29 cellular contexts compared by ENCODE assay signal in genomic region chr13:32140109-32140508, GRCh38.
"Had no signal": no experiment of that assay in that cellular context is flagged by ENCODE, and none has a peak within 500 bp of the region (broad histone marks: within the 10 kb centered on the region; RNA-seq: fewer than 3 reads in every experiment).

No MANE protein-coding gene starts in this region.

- H3K27me3 ChIP-seq: stomach, suprapubic skin, testis, thyroid gland, tibial artery, tibial nerve, transverse colon, upper lobe of left lung, upper lobe of right lung, uterus, vagina had no signal

- FAIRE-seq: urothelium cell line had no signal

- H3K4me3 Mint-ChIP-seq: stimulated activated effector memory CD8-positive, alpha-beta T cell treated with anti-CD3 and anti-CD28 coated beads, Interleukin-12 subunit alpha, Interleukin-12 subunit beta, amount 100 ng/mL, for 72 hours; stimulated activated memory B cell treated with anti-CD40 and anti-IgM and Interleukin-4, amounts not matched to agents 10 μg/mL and 1 μg/mL and 100 μg/mL, for 72 hours; stimulated activated naive B cell treated with anti-CD40 and anti-IgM and Interleukin-4, amounts not matched to agents 10 μg/mL and 1 μg/mL and 100 μg/mL, for 72 hours; stimulated activated naive CD8-positive, alpha-beta T cell treated with anti-CD3 and anti-CD28 coated beads, Interleukin-15, amount 100 ng/mL, for 72 hours; stimulated activated naive CD8-positive, alpha-beta T cell treated with anti-CD3 and anti-CD28 coated beads, Interleukin-15, Interleukin-2, amounts not matched to agents 100 ng/mL and 50 ng/mL, for 24 hours; type B pancreatic cell had no signal

- H3K4me1 Mint-ChIP-seq: stimulated activated effector memory CD8-positive, alpha-beta T cell treated with anti-CD3 and anti-CD28 coated beads, Interleukin-12 subunit alpha, Interleukin-12 subunit beta, amount 100 ng/mL, for 72 hours; stimulated activated memory B cell treated with anti-CD40 and anti-IgM and Interleukin-4, amounts not matched to agents 10 μg/mL and 1 μg/mL and 100 μg/mL, for 72 hours; stimulated activated naive B cell treated with anti-CD40 and anti-IgM and Interleukin-4, amounts not matched to agents 10 μg/mL and 1 μg/mL and 100 μg/mL, for 72 hours; stimulated activated naive CD8-positive, alpha-beta T cell treated with anti-CD3 and anti-CD28 coated beads, Interleukin-15, amount 100 ng/mL, for 72 hours had no signal

- H3K27ac ChIP-seq: stomach, suprapubic skin, testis, thoracic aorta, thyroid gland, tibial artery, tibial nerve, transverse colon, upper lobe of left lung, upper lobe of right lung, uterus, vagina had no signal

- H3K27me3 Mint-ChIP-seq: stimulated activated memory B cell treated with anti-CD40 and anti-IgM and Interleukin-4, amounts not matched to agents 10 μg/mL and 1 μg/mL and 100 μg/mL, for 72 hours; stimulated activated naive B cell treated with anti-CD40 and anti-IgM and Interleukin-4, amounts not matched to agents 10 μg/mL and 1 μg/mL and 100 μg/mL, for 72 hours; stimulated activated naive CD8-positive, alpha-beta T cell treated with anti-CD3 and anti-CD28 coated beads, Interleukin-15, amount 100 ng/mL, for 72 hours; stimulated activated naive CD8-positive, alpha-beta T cell treated with anti-CD3 and anti-CD28 coated beads, Interleukin-15, Interleukin-2, amounts not matched to agents 100 ng/mL and 50 ng/mL, for 24 hours; type B pancreatic cell had no signal

- H3K4me1 ChIP-seq: suprapubic skin, testis, thyroid gland, tibial nerve, transverse colon, upper lobe of left lung, upper lobe of right lung, uterus, vagina had no signal

- H3K36me3 Mint-ChIP-seq: stimulated activated effector memory CD8-positive, alpha-beta T cell treated with anti-CD3 and anti-CD28 coated beads, Interleukin-12 subunit alpha, Interleukin-12 subunit beta, amount 100 ng/mL, for 72 hours; stimulated activated memory B cell treated with anti-CD40 and anti-IgM and Interleukin-4, amounts not matched to agents 10 μg/mL and 1 μg/mL and 100 μg/mL, for 72 hours; stimulated activated naive B cell treated with anti-CD40 and anti-IgM and Interleukin-4, amounts not matched to agents 10 μg/mL and 1 μg/mL and 100 μg/mL, for 72 hours; type B pancreatic cell had no signal

- DNase-seq: stimulated activated CD4-positive, alpha-beta T cell treated with anti-CD3 and anti-CD28 coated beads, Interleukin-2, amount 100 ng/mL, for 48 hours; stimulated activated CD4-positive, alpha-beta T cell treated with anti-CD3 and anti-CD28 coated beads, Interleukin-4, amount 100 ng/mL, for 1 hour; stimulated activated CD4-positive, alpha-beta T cell treated with anti-CD3 and anti-CD28 coated beads, Interleukin-4, amount 100 ng/mL, for 24 hours; stimulated activated CD4-positive, alpha-beta T cell treated with anti-CD3 and anti-CD28 coated beads, Interleukin-4, amount 100 ng/mL, for 4 hours; stimulated activated CD8-positive, alpha-beta memory T cell treated with anti-CD3 and anti-CD28 coated beads, Interleukin-4, amount 100 ng/mL, for 48 hours; stimulated activated naive B cell treated with anti-CD40 and anti-IgM and Interleukin-4, amounts not matched to agents 10 μg/mL and 1 μg/mL and 100 μg/mL, for 72 hours; stimulated activated naive CD4-positive, alpha-beta T cell; stimulated activated naive CD4-positive, alpha-beta T cell treated with Interleukin-2 at 50 U/mL for 16 hours; stimulated activated naive CD8-positive, alpha-beta T cell treated with anti-CD3 and anti-CD28 coated beads, Interleukin-15, amount 100 ng/mL, for 72 hours; stimulated activated naive CD8-positive, alpha-beta T cell treated with anti-CD3 and anti-CD28 coated beads, Interleukin-15, Interleukin-2, amounts not matched to agents 100 U/mL and 50 U/mL, for 24 hours; stomach; substantia nigra; testis; thyroid gland; tibial artery; transverse colon; trophoblast cell; upper lobe of left lung; upper lobe of right lung; uterus had no signal

- ATAC-seq: stimulated activated effector memory CD8-positive, alpha-beta T cell treated with anti-CD3 and anti-CD28 coated beads, Interleukin-12 subunit alpha, Interleukin-12 subunit beta, amount 100 ng/mL, for 72 hours; stimulated activated memory B cell treated with anti-CD40 and anti-IgM and Interleukin-4, amounts not matched to agents 10 μg/mL and 1 μg/mL and 100 μg/mL, for 72 hours; stimulated activated naive B cell treated with anti-CD40 and anti-IgM and Interleukin-4, amounts not matched to agents 10 μg/mL and 1 μg/mL and 100 μg/mL, for 72 hours; stimulated activated naive CD8-positive, alpha-beta T cell treated with anti-CD3 and anti-CD28 coated beads, Interleukin-15, amount 100 ng/mL, for 72 hours; stimulated activated naive CD8-positive, alpha-beta T cell treated with anti-CD3 and anti-CD28 coated beads, Interleukin-15, Interleukin-2, amounts not matched to agents 100 U/mL and 50 U/mL, for 24 hours; upper lobe of right lung had no signal

- H3K9me3 ChIP-seq: stomach, suprapubic skin, testis, thoracic aorta, thyroid gland, tibial artery, tibial nerve, transverse colon, upper lobe of left lung, upper lobe of right lung, uterus, vagina had no signal

- H3K27ac Mint-ChIP-seq: stimulated activated effector memory CD8-positive, alpha-beta T cell treated with anti-CD3 and anti-CD28 coated beads, Interleukin-12 subunit alpha, Interleukin-12 subunit beta, amount 100 ng/mL, for 72 hours; stimulated activated memory B cell treated with anti-CD40 and anti-IgM and Interleukin-4, amounts not matched to agents 10 μg/mL and 1 μg/mL and 100 μg/mL, for 72 hours; stimulated activated naive B cell treated with anti-CD40 and anti-IgM and Interleukin-4, amounts not matched to agents 10 μg/mL and 1 μg/mL and 100 μg/mL, for 72 hours; stimulated activated naive CD8-positive, alpha-beta T cell treated with anti-CD3 and anti-CD28 coated beads, Interleukin-15, amount 100 ng/mL, for 72 hours; stimulated activated naive CD8-positive, alpha-beta T cell treated with anti-CD3 and anti-CD28 coated beads, Interleukin-15, Interleukin-2, amounts not matched to agents 100 ng/mL and 50 ng/mL, for 24 hours; type B pancreatic cell had no signal

- H3K4me3 ChIP-seq: stomach, suprapubic skin, testis, thoracic aorta, thyroid gland, tibial artery, tibial nerve, transverse colon, upper lobe of left lung, upper lobe of right lung, uterus, vagina had no signal

- H3K9me3 Mint-ChIP-seq: stimulated activated effector memory CD8-positive, alpha-beta T cell treated with anti-CD3 and anti-CD28 coated beads, Interleukin-12 subunit alpha, Interleukin-12 subunit beta, amount 100 ng/mL, for 72 hours; stimulated activated memory B cell treated with anti-CD40 and anti-IgM and Interleukin-4, amounts not matched to agents 10 μg/mL and 1 μg/mL and 100 μg/mL, for 72 hours; stimulated activated naive B cell treated with anti-CD40 and anti-IgM and Interleukin-4, amounts not matched to agents 10 μg/mL and 1 μg/mL and 100 μg/mL, for 72 hours; stimulated activated naive CD8-positive, alpha-beta T cell treated with anti-CD3 and anti-CD28 coated beads, Interleukin-15, amount 100 ng/mL, for 72 hours; stimulated activated naive CD8-positive, alpha-beta T cell treated with anti-CD3 and anti-CD28 coated beads, Interleukin-15, Interleukin-2, amounts not matched to agents 100 ng/mL and 50 ng/mL, for 24 hours had no signal

- H3K36me3 ChIP-seq: stomach, suprapubic skin, thoracic aorta, thyroid gland, tibial nerve, transverse colon, upper lobe of left lung, upper lobe of right lung, uterus, vagina had no signal
